In genomic region chr19:45693168-45693788, GRCh38 we compare ENCODE assay signal across 8 cellular contexts. TPM values are rescaled to one million over a fixed set of nuclear protein-coding genes. Genes with fewer than 3 reads are reported as not detected.
DNase-seq lines count a peak whose midpoint lies in the region; ATAC-seq and TF ChIP-seq lines count a peak whose summit lies in the region.

No MANE protein-coding gene starts in this region.

- H3K79me2 ChIP-seq in neural cell (replicated peaks; ENCODE audit: insufficient read depth, low read length) = peaks cover 12% of the 10 kb centered on the region

- peak; percentile 50 to 83 (median 78) for DNase-seq in CD8-positive, alpha-beta T cell
- peak; percentile 86 for DNase-seq in OCI-M1 (lab: John Stamatoyannopoulos, UW)
- DNase-seq in fibroblast of villous mesenchyme (ENCODE audit: low read depth) = peak; percentile 69

- H3K4me1 ChIP-seq in CD8-positive, alpha-beta T cell (ENCODE audit: insufficient read depth, low read length) = peaks cover 17% of the 10 kb centered on the region
- 0 out of 2 replicates have a peak, but pooled peaks cover 4% of the 10 kb centered on the region for H3K4me1 ChIP-seq in HUES48 (ENCODE audit: control insufficient read depth, insufficient read depth, low read length)
- peaks cover 17% of the 10 kb centered on the region for H3K4me1 ChIP-seq in stomach smooth muscle (ENCODE audit: control insufficient read depth, insufficient read depth, low read length)

- no peaks in the 10 kb centered on the region for H4K20me1 ChIP-seq in neural cell (ENCODE audit: insufficient read depth)

- ATAC-seq in CD8-positive, alpha-beta T cell = no peak
- no peak for ATAC-seq in activated T-helper 17 cell treated with anti-CD3 and anti-CD28 coated beads, Interleukin-2, amount 50 U/mL, for 72 hours (replicated peaks)
- ATAC-seq in HG02571 (IDR thresholded peaks at IDR 0.05; ENCODE audit: unreplicated experiment) = no peak

- peaks cover 12% of the 10 kb centered on the region for H3K36me3 ChIP-seq in CD8-positive, alpha-beta T cell (ENCODE audit: insufficient read depth, low read length)
- H3K36me3 ChIP-seq in HUES48 (ENCODE audit: control insufficient read depth, insufficient read depth, low read length) (peaks cover 46% of the 10 kb centered on the region), neural cell (ENCODE audit: insufficient read depth, low read length) (no peaks in the 10 kb centered on the region), stomach smooth muscle (ENCODE audit: control insufficient read depth in 2 of 2, insufficient read depth in 2 of 2, low read length in 2 of 2) (peaks cover 5 to 8% of the 10 kb centered on the region in 2 donors)

- H3F3A ChIP-seq in neural cell (ENCODE audit: insufficient read depth, low read length, poor library complexity, severe bottlenecking) = no peaks in the 10 kb centered on the region

- TF ChIP-seq CTCF in CD8-positive, alpha-beta T cell (IDR thresholded peaks at IDR 0.05) = peak; percentile 88
- TF ChIP-seq CTCF in fibroblast of villous mesenchyme (IDR thresholded peaks at IDR 0.05; ENCODE audit: insufficient read depth, low read depth, low read length) = peak; percentile 91
- TF ChIP-seq CTCF in neural cell (IDR thresholded peaks at IDR 0.05; ENCODE audit: poor library complexity, severe bottlenecking) = peak; percentile 88

- peak; percentile 62 for TF ChIP-seq RAD21 in neural cell (conservative IDR thresholded peaks at IDR 0.05)

- peak overlapping the region; percentile 95 for H3K4me3 Mint-ChIP-seq in CD8-positive, alpha-beta T cell
- H3K4me3 Mint-ChIP-seq in activated T-helper 17 cell treated with anti-CD3 and anti-CD28 coated beads, Interleukin-2, amount 50 U/mL, for 72 hours = peak overlapping the region; percentile 93

- no peak for TF ChIP-seq EP300 in neural cell (conservative IDR thresholded peaks at IDR 0.05; ENCODE audit: poor library complexity, severe bottlenecking)

- CTCF ChIA-PET in CD8-positive, alpha-beta T cell (lab: Charles Lee) = interaction anchor here (0.6 to 8.2 kb wide), 20 partner anchors 10 to 931 kb away, joined by 3 to 97 read pairs (median 4); partner anchors contain the start of genes GIPR and MEIOSIN

- peaks cover 27% of the 10 kb centered on the region for H3K4me1 Mint-ChIP-seq in CD8-positive, alpha-beta T cell (ENCODE audit: low read depth)
- peaks cover 10% of the 10 kb centered on the region for H3K4me1 Mint-ChIP-seq in activated T-helper 17 cell treated with anti-CD3 and anti-CD28 coated beads, Interleukin-2, amount 50 U/mL, for 72 hours

- peak overlapping the region; percentile 93 for H3K4me2 ChIP-seq in neural cell (ENCODE audit: low read length)

- H3K27me3 ChIP-seq in CD8-positive, alpha-beta T cell (ENCODE audit: insufficient read depth, low read length) = no peaks in the 10 kb centered on the region
- H3K27me3 ChIP-seq in HUES48 (ENCODE audit: control insufficient read depth, insufficient read depth, low read length) = no peaks in the 10 kb centered on the region
- H3K27me3 ChIP-seq in neural cell (ENCODE audit: insufficient read depth, low read depth, low read length) = no peaks in the 10 kb centered on the region
- no peaks in the 10 kb centered on the region for H3K27me3 ChIP-seq in stomach smooth muscle (ENCODE audit: control insufficient read depth in 1 of 2, insufficient read depth in 2 of 2, low read length in 2 of 2)

- peaks cover 38% of the 10 kb centered on the region for H3K36me3 Mint-ChIP-seq in CD8-positive, alpha-beta T cell
- H3K36me3 Mint-ChIP-seq in activated T-helper 17 cell treated with anti-CD3 and anti-CD28 coated beads, Interleukin-2, amount 50 U/mL, for 72 hours (ENCODE audit: low read depth) = peaks cover 82% of the 10 kb centered on the region

- H3K4me3 ChIP-seq in CD8-positive, alpha-beta T cell (ENCODE audit: low read depth, low read length) = peak overlapping the region; percentile 74
- H3K4me3 ChIP-seq in HUES48 (ENCODE audit: low read depth, low read length) = peak overlapping the region; percentile 86
- peak overlapping the region; percentile 93 for H3K4me3 ChIP-seq in fibroblast of villous mesenchyme (ENCODE audit: low read depth, low read length)
- H3K4me3 ChIP-seq in neural cell (ENCODE audit: low read length) = peak overlapping the region; percentile 92
- peak overlapping the region; percentile 91 to 92 for H3K4me3 ChIP-seq in stomach smooth muscle (ENCODE audit: low read length in 2 of 2)

- no peaks in the 10 kb centered on the region for H3K9me3 Mint-ChIP-seq in CD8-positive, alpha-beta T cell
- H3K9me3 Mint-ChIP-seq in activated T-helper 17 cell treated with anti-CD3 and anti-CD28 coated beads, Interleukin-2, amount 50 U/mL, for 72 hours = no peaks in the 10 kb centered on the region

- H3K9me3 ChIP-seq in CD8-positive, alpha-beta T cell (ENCODE audit: low read length) = no peaks in the 10 kb centered on the region
- H3K9me3 ChIP-seq in HUES48 (ENCODE audit: control insufficient read depth, insufficient read depth, low read length) (no peaks in the 10 kb centered on the region), neural cell (ENCODE audit: low read length) (no peaks in the 10 kb centered on the region), stomach smooth muscle (ENCODE audit: control insufficient read depth in 2 of 2, low read length in 2 of 2) (no peaks in the 10 kb centered on the region)

- POLR2A ChIA-PET in CD8-positive, alpha-beta T cell (lab: Charles Lee) = interaction anchor here (0.6 to 4.3 kb wide), 7 partner anchors 12 to 155 kb away, joined by 3 to 26 read pairs (median 4); partner anchors contain the start of gene FBXO46

- intact Hi-C loops in CD8-positive, alpha-beta T cell (cut with DNase I, micrococcal nuclease) = loop anchor here (1.0 to 5.0 kb wide), 12 partner anchors 12 to 968 kb away; partner anchors contain the start of genes DACT3 (in 1 of the 2), GEMIN7 (in 1 of the 2), OPA3 (in 1 of the 2) and PPM1N (in 1 of the 2)

- peak overlapping the region; percentile 91 for H3K27ac ChIP-seq in CD8-positive, alpha-beta T cell (ENCODE audit: low read depth, low read length)
- H3K27ac ChIP-seq in HUES48 (ENCODE audit: low read depth, low read length) = peak overlapping the region; percentile 95
- H3K27ac ChIP-seq in neural cell (ENCODE audit: low read length) = peak overlapping the region; percentile 87
- peak overlapping the region; percentile 88 for H3K27ac ChIP-seq in stomach smooth muscle (ENCODE audit: low read length)

- H2AFZ ChIP-seq in neural cell (ENCODE audit: low read depth, low read length) = peak overlapping the region; percentile 83

- H3K27ac Mint-ChIP-seq in CD8-positive, alpha-beta T cell = peak overlapping the region; percentile 94
- H3K27ac Mint-ChIP-seq in activated T-helper 17 cell treated with anti-CD3 and anti-CD28 coated beads, Interleukin-2, amount 50 U/mL, for 72 hours = peak overlapping the region; percentile 97

- H3K27me3 Mint-ChIP-seq in CD8-positive, alpha-beta T cell (ENCODE audit: low read depth) = no peaks in the 10 kb centered on the region
- no peaks in the 10 kb centered on the region for H3K27me3 Mint-ChIP-seq in activated T-helper 17 cell treated with anti-CD3 and anti-CD28 coated beads, Interleukin-2, amount 50 U/mL, for 72 hours

- H3K9me2 ChIP-seq in neural cell (ENCODE audit: insufficient read depth, low read length) = no peaks in the 10 kb centered on the region

- H3K9ac ChIP-seq in HUES48 (ENCODE audit: low read depth, low read length) = peak overlapping the region; percentile 82
- peak overlapping the region; percentile 88 for H3K9ac ChIP-seq in neural cell (ENCODE audit: low read length)
- peak overlapping the region; percentile 85 to 89 for H3K9ac ChIP-seq in stomach smooth muscle (ENCODE audit: low read length in 2 of 2)

TF ChIP-seq in neural cell, 6 proteins besides CTCF, POLR2A, EP300 and RAD21 (continues in another document):
- TF ChIP-seq POLR2AphosphoS5 (IDR thresholded peaks at IDR 0.05) = no peak

RNA-seq across cellular contexts. Expression of gene QPCTL, which starts 0.8 kb away (rescaled TPM):
- 1 to 10 TPM; 7.0 to 7.5 TPM for total RNA-seq in CD8-positive, alpha-beta T cell
- total RNA-seq in activated T-helper 17 cell treated with anti-CD3 and anti-CD28 coated beads, Interleukin-2, amount 50 U/mL, for 72 hours = 10 to 100 TPM; 13.6 to 15.5 TPM
- 28.0 and 29.8 TPM in 2 replicates for total RNA-seq in fibroblast of villous mesenchyme
- polyA plus RNA-seq in neural cell = 6.8 and 8.4 TPM in 2 replicates
- polyA minus RNA-seq in neural cell = 3.5 and 5.4 TPM in 2 replicates

RNA-seq across cellular contexts. Expression of gene SNRPD2, which starts 1.5 kb away (rescaled TPM):
- 100 to 1,000 TPM; 301 to 313 TPM for total RNA-seq in CD8-positive, alpha-beta T cell
- 100 to 1,000 TPM; 544 to 752 TPM for total RNA-seq in activated T-helper 17 cell treated with anti-CD3 and anti-CD28 coated beads, Interleukin-2, amount 50 U/mL, for 72 hours
- total RNA-seq in fibroblast of villous mesenchyme = 191 and 217 TPM in 2 replicates
- 333 and 372 TPM in 2 replicates for polyA plus RNA-seq in neural cell
- 75.5 and 79.5 TPM in 2 replicates for polyA minus RNA-seq in neural cell

RNA-seq across cellular contexts. Expression of gene GIPR, which starts 25.3 kb away (rescaled TPM):
- 10 to 100 TPM in 1 of 2 experiments, 1 to 10 TPM in 1; 9.4 to 10.7 TPM for total RNA-seq in CD8-positive, alpha-beta T cell
- total RNA-seq in activated T-helper 17 cell treated with anti-CD3 and anti-CD28 coated beads, Interleukin-2, amount 50 U/mL, for 72 hours = 10 to 100 TPM in 1 of 2 donors, 1 to 10 TPM in 1; 7.5 to 32.3 TPM
- 0.32 TPM in 1 of 2 replicates, not detected in the other for total RNA-seq in fibroblast of villous mesenchyme
- polyA plus RNA-seq in neural cell = 6.4 and 13.1 TPM in 2 replicates
- 6.0 and 8.5 TPM in 2 replicates for polyA minus RNA-seq in neural cell

RNA-seq across cellular contexts. Expression of gene FBXO46, which starts 37.4 kb away (rescaled TPM):
- 10 to 100 TPM; 15.2 to 17.1 TPM for total RNA-seq in CD8-positive, alpha-beta T cell
- total RNA-seq in activated T-helper 17 cell treated with anti-CD3 and anti-CD28 coated beads, Interleukin-2, amount 50 U/mL, for 72 hours = 10 to 100 TPM; 39.4 to 44.3 TPM
- total RNA-seq in fibroblast of villous mesenchyme = 7.4 and 12.5 TPM in 2 replicates
- polyA plus RNA-seq in neural cell = 12.5 and 13.2 TPM in 2 replicates
- polyA minus RNA-seq in neural cell = 10.0 and 11.3 TPM in 2 replicates

RNA-seq across cellular contexts. Expression of gene MEIOSIN, which starts 40.0 kb away (rescaled TPM):
- total RNA-seq in CD8-positive, alpha-beta T cell = not detected
- under 1 TPM in 1 of 2 donors, not detected in 1; 0.37 TPM for total RNA-seq in activated T-helper 17 cell treated with anti-CD3 and anti-CD28 coated beads, Interleukin-2, amount 50 U/mL, for 72 hours
- not detected in 2 replicates for total RNA-seq in fibroblast of villous mesenchyme
- not detected in 2 replicates for polyA plus RNA-seq in neural cell
- polyA minus RNA-seq in neural cell = not detected in 2 replicates
